Comparison of ENCODE assay signal across 1 cellular context in the genomic region with DNA sequence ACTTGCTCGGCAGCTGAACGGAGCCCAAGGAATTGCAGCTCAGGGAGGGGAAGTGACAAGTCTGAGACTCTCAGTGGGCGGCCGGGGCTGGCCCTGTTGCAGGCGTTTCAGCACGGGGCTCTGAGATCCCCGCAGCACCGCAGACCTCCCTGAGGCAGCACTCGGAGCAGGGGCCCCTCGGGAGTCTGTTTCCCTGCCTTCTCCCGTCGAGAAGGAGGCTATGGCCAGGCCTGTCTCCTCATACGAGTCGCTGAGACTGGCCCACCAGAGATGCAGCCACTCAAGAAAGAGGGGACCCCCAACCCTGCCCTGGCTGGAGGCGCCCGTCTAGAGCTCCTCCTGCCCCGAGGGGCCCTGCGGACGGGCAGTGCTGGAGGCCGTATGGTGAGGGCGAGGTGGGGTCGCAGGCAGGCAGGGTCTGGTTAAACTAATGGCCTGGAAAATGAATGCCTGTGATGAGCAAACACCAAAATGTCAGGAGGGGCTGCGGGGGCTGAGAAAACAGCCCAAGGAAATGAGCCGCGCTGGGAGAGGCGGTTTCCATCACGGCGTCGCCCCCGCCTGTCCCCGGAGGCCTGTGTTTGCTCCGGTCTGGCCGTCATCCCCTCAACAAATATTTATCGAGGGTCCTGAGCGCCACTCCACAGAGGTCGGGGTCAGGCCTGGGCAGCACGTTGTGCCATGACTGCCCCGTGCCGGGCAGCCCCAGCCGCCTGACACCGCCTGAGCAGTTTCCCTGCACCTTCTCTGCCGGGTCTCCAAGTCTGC.
TF ChIP-seq lines count a peak whose summit lies in the region.

No MANE protein-coding gene starts in this region.

TF ChIP-seq in endothelial cell of umbilical vein, 7 proteins besides CTCF, POLR2A, EP300 and RAD21:
- TF ChIP-seq, protein P1, sequence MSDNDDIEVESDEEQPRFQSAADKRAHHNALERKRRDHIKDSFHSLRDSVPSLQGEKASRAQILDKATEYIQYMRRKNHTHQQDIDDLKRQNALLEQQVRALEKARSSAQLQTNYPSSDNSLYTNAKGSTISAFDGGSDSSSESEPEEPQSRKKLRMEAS (IDR thresholded peaks at IDR 0.05; ENCODE audit: insufficient read depth, insufficient read length): no peak
- TF ChIP-seq EZH2 (IDR thresholded peaks at IDR 0.05; ENCODE audit: borderline replicate concordance, low read depth, low read length, severe bottlenecking) (peak; percentile 45), POLR2AphosphoS5 (IDR thresholded peaks at IDR 0.05; ENCODE audit: insufficient read depth, low read depth, low read length) (no peak), JUN (IDR thresholded peaks at IDR 0.05; ENCODE audit: borderline replicate concordance, insufficient read depth, insufficient read length, low read depth) (no peak), GATA2 (IDR thresholded peaks at IDR 0.05; ENCODE audit: insufficient read depth, insufficient read length, low read depth, low read length) (no peak)
TF ChIP-seq in endothelial cell of umbilical vein: peak in this region for 1.
